Comparison of ENCODE assay signal across 2 cellular contexts in genomic region chr20:25325073-25325472, GRCh38.
TF ChIP-seq lines count a peak whose summit lies in the region.

No MANE protein-coding gene starts in this region.

TF ChIP-seq in WTC11, 78 proteins besides CTCF, POLR2A, EP300 and RAD21:
- TF ChIP-seq ESRRA (CRISPR knock-in tag; IDR thresholded peaks at IDR 0.05; ENCODE audit: borderline replicate concordance) (no peak), ZNF232 (CRISPR knock-in tag; IDR thresholded peaks at IDR 0.05) (no peak), EMX1 (CRISPR knock-in tag; IDR thresholded peaks at IDR 0.05) (no peak)
TF ChIP-seq in WTC11: peak in this region for 0.

TF ChIP-seq in HepG2, 621 proteins besides CTCF, POLR2A, EP300 and RAD21 (continued from another document):
- TF ChIP-seq, protein P1, sequence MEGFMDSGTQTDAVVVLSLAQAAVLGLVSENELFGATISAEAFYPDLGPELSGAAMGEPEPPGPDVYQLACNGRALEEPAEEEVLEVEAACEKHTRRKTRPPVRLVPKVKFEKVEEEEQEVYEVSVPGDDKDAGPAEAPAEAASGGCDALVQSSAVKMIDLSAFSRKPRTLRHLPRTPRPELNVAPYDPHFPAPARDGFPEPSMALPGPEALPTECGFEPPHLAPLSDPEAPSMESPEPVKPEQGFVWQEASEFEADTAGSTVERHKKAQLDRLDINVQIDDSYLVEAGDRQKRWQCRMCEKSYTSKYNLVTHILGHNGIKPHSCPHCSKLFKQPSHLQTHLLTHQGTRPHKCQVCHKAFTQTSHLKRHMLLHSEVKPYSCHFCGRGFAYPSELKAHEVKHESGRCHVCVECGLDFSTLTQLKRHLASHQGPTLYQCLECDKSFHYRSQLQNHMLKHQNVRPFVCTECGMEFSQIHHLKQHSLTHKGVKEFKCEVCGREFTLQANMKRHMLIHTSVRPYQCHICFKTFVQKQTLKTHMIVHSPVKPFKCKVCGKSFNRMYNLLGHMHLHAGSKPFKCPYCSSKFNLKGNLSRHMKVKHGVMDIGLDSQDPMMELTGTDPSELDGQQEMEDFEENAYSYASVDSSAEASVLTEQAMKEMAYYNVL (CRISPR knock-in tag; IDR thresholded peaks at IDR 0.05; ENCODE audit: borderline replicate concordance): no peak
- TF ChIP-seq NR3C1 (CRISPR knock-in tag; IDR thresholded peaks at IDR 0.05): no peak
- no peak for TF ChIP-seq YEATS2 (CRISPR knock-in tag; IDR thresholded peaks at IDR 0.05; ENCODE audit: borderline replicate concordance)
- TF ChIP-seq, protein P2, sequence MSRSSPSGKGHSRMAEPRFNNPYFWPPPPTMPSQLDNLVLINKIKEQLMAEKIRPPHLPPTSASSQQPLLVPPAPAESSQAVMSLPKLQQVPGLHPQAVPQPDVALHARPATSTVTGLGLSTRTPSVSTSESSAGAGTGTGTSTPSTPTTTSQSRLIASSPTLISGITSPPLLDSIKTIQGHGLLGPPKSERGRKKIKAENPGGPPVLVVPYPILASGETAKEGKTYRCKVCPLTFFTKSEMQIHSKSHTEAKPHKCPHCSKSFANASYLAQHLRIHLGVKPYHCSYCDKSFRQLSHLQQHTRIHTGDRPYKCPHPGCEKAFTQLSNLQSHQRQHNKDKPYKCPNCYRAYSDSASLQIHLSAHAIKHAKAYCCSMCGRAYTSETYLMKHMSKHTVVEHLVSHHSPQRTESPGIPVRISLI (CRISPR knock-in tag; IDR thresholded peaks at IDR 0.05; ENCODE audit: borderline replicate concordance): peak; percentile 74
- 0 out of 2 replicates have a peak, but pooled peaks have one; percentile 41 for TF ChIP-seq ZNF263 (CRISPR knock-in tag; IDR thresholded peaks at IDR 0.05)
